8 cellular contexts compared by ENCODE assay signal in the genomic region with DNA sequence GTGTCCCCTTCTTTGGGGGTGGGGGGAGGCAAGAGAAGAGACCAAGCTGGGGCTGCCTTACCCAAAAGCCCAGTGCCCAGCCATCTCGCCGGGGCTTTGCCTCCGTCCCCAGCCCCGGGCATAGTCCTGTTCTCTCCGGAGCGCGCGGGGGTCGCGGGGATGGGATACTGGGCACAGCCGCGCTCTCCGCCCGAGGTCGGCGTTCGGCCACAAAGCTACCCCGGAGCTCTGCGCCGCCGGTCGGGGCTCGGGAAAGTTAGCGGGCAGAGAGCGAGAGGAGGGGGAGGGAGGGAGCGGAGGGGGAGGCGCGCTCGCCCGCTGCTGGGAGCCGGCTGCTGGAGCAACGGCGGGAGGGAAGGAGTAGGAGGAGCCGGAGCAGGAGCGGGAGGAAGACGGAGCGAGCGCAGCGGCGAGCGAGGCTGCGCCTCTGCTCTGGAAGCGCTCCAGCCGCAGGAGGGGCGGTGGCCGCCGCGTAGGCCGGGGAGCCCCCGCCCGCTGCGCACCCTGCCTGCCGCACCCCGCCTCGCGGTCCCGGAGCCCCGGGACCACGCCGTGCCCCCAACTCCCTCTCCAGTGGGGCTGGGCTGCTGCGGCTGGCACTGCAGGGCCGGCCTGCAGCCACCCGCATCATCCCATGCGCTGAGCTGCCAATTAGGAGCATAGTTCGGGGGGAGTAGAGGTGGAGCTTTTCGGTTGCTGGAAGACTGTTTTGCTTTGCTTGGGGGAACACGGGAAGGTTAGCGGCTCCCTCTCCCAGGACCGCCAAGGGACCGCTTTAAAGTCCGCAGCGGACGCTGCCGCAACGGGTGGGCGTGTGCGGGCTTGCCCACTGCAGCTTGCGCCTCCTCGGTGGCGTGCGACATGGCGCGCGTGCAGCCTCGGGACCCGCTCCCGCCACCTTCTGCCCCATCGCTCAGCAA. TPM values are rescaled to one million over a fixed set of nuclear protein-coding genes. Genes with fewer than 3 reads are reported as not detected.
DNase-seq lines count a peak whose midpoint lies in the region; ATAC-seq and TF ChIP-seq lines count a peak whose summit lies in the region.

Gene SCN4B (minus strand): TSS at position 272 of the 920 bp plus-strand sequence. CDS start 150 bp downstream, at position 122.

- H3K27me3 ChIP-seq in esophagus squamous epithelium (peaks cover 0 to 78% (median 12%) of the 10 kb centered on the region in 4 donors), upper lobe of left lung (peaks cover 0 to 42% (median 18%) of the 10 kb centered on the region in 4 donors)

- H3K4me1 Mint-ChIP-seq in WTC11, result peaks cover 69% of the 10 kb centered on the region

- TF ChIP-seq EP300 in upper lobe of left lung (IDR thresholded peaks at IDR 0.05), result no peak

- 0 to 1% methylated on average over 1 to 16 of the region's 88 CpGs for whole genome bisulfite sequencing in esophagus squamous epithelium, 2 donors
- WGBS in upper lobe of left lung, 2 donors, result 0 to 1% methylated on average over 16 to 61 of the region's 88 CpGs

- H3K36me3 ChIP-seq in esophagus squamous epithelium (no peaks in the 10 kb centered on the region), upper lobe of left lung (no peaks in the 10 kb centered on the region)

- peaks cover 84% of the 10 kb centered on the region for H3K27me3 Mint-ChIP-seq in WTC11 (ENCODE audit: low read depth)

- POLR2A ChIA-PET in WTC11 (lab: Charles Lee), result interaction anchor here (0.6 to 1.3 kb wide), 2 partner anchors 12 to 19 kb away, joined by 3 to 6 read pairs; no protein-coding TSS in a partner anchor

- H3K4me1 ChIP-seq in esophagus squamous epithelium, result peaks cover 19 to 60% (median 22%) of the 10 kb centered on the region in 3 donors
- peaks cover 14 to 47% (median 30%) of the 10 kb centered on the region in 4 donors for H3K4me1 ChIP-seq in upper lobe of left lung

- H3K4me3 ChIP-seq in esophagus squamous epithelium, result peak within 1 kb of the TSS; percentile 38 to 74 (median 48)
- peak within 1 kb of the TSS; percentile 18 to 55 (median 46) for H3K4me3 ChIP-seq in upper lobe of left lung

- no peaks in the 10 kb centered on the region for H3K9me3 Mint-ChIP-seq in WTC11

- H3K9me3 ChIP-seq in esophagus squamous epithelium (no peaks in the 10 kb centered on the region), upper lobe of left lung (no peaks in the 10 kb centered on the region)

- TF ChIP-seq CTCF in WTC11 (IDR thresholded peaks at IDR 0.05) (no peak), esophagus squamous epithelium (IDR thresholded peaks at IDR 0.05) (no peak), upper lobe of left lung (IDR thresholded peaks at IDR 0.05) (no peak)

- H3K27ac ChIP-seq in esophagus squamous epithelium, result peak within 1 kb of the TSS in 2 of 4 donors; percentile 21 to 32
- peak within 1 kb of the TSS in 2 of 4 donors; percentile 4 to 55 for H3K27ac ChIP-seq in upper lobe of left lung

- DNase-seq in COLO829 (ENCODE audit: low spot score), result peak; percentile 54
- DNase-seq in Kasumi-1 (lab: John Stamatoyannopoulos, UW), result peak; percentile 34 to 60
- DNase-seq in WTC11 (ENCODE audit: low spot score), result peak; percentile 81
- no peak for DNase-seq in esophagus squamous epithelium (lab: John Stamatoyannopoulos, UW)
- DNase-seq in midbrain (lab: John Stamatoyannopoulos, UW), result peak; percentile 48
- peak; percentile 54 to 90 for DNase-seq in upper lobe of left lung
- no peak for DNase-seq in activated gamma-delta T cell (lab: John Stamatoyannopoulos, UW)

- no peak within 1 kb of the TSS for H3K27ac Mint-ChIP-seq in WTC11

- CTCF ChIA-PET in WTC11 (lab: Charles Lee), result interaction anchor here (0.6 to 2.4 kb wide), 8 partner anchors 11 to 222 kb away, joined by 3 to 53 read pairs (median 4); no protein-coding TSS in a partner anchor

- ATAC-seq in WTC11 (peak; percentile 62), upper lobe of left lung (ENCODE audit: low FRiP score in 2 of 2) (peak in 1 of 2 donors; percentile 88), GM21737 (IDR thresholded peaks at IDR 0.05; ENCODE audit: unreplicated experiment) (no peak)

- peak within 1 kb of the TSS; percentile 77 for H3K4me3 Mint-ChIP-seq in WTC11

- TF ChIP-seq POLR2A in esophagus squamous epithelium (IDR thresholded peaks at IDR 0.05), result no peak
- no peak for TF ChIP-seq POLR2A in upper lobe of left lung (IDR thresholded peaks at IDR 0.05)

- intact Hi-C loops in esophagus squamous epithelium (cut with DNase I), result no loop called here

- H3K36me3 Mint-ChIP-seq in WTC11, result no peaks in the 10 kb centered on the region

TF ChIP-seq in WTC11, 78 proteins besides CTCF, POLR2A, EP300 and RAD21 (continues in another document):
- no peak for TF ChIP-seq ZSCAN18 (CRISPR knock-in tag; IDR thresholded peaks at IDR 0.05)
- TF ChIP-seq RELA (CRISPR knock-in tag; IDR thresholded peaks at IDR 0.05; ENCODE audit: borderline replicate concordance), result no peak; the same call in 1 of the 2 replicates
- TF ChIP-seq CREM (CRISPR knock-in tag; IDR thresholded peaks at IDR 0.05), result no peak; the same call in 1 of the 2 replicates
- TF ChIP-seq E2F5 (CRISPR knock-in tag; IDR thresholded peaks at IDR 0.05), result peak; percentile 72; the same call in 1 of the 2 replicates
- TF ChIP-seq, protein P1, sequence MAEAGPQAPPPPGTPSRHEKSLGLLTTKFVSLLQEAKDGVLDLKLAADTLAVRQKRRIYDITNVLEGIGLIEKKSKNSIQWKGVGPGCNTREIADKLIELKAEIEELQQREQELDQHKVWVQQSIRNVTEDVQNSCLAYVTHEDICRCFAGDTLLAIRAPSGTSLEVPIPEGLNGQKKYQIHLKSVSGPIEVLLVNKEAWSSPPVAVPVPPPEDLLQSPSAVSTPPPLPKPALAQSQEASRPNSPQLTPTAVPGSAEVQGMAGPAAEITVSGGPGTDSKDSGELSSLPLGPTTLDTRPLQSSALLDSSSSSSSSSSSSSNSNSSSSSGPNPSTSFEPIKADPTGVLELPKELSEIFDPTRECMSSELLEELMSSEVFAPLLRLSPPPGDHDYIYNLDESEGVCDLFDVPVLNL (CRISPR knock-in tag; IDR thresholded peaks at IDR 0.05; ENCODE audit: borderline replicate concordance, low read depth), result 0 out of 2 replicates have a peak, but pooled peaks have one; percentile 28
- TF ChIP-seq TEAD1 (CRISPR knock-in tag; IDR thresholded peaks at IDR 0.05), result 0 out of 2 replicates have a peak, but pooled peaks have one; percentile 12
- peak; percentile 92 for TF ChIP-seq ZNF263 (CRISPR knock-in tag; IDR thresholded peaks at IDR 0.05; ENCODE audit: low read depth)
- TF ChIP-seq ZMAT4 (CRISPR knock-in tag; IDR thresholded peaks at IDR 0.05), result no peak
- TF ChIP-seq ZNF532 (CRISPR knock-in tag; IDR thresholded peaks at IDR 0.05; ENCODE audit: borderline replicate concordance), result no peak

RNA-seq across cellular contexts. Expression of gene SCN4B, which starts in this region (rescaled TPM):
- total RNA-seq in WTC11 (2021), result 3.5 to 4.5 TPM (median 4.4 TPM) in 3 replicates
- total RNA-seq in esophagus squamous epithelium, result 1 to 10 TPM in 3 of 4 donors, under 1 TPM in 1; 0.87 to 4.2 (median 1.3) TPM
- total RNA-seq in upper lobe of left lung, result 1 to 10 TPM in 5 of 6 donors, under 1 TPM in 1; under 0.01 to 5.5 (median 3.3) TPM

Comparison
In these comparisons a context has a peak if more than half of its experiments do, and no peak if none do; other contexts are left out.
1. DNase-seq: peak in COLO829 (single experiment), Kasumi-1 (2 of 2), WTC11 (single experiment), midbrain (single experiment) and upper lobe of left lung (2 of 2); none in esophagus squamous epithelium (single experiment) and activated gamma-delta T cell (single experiment).